In genomic region chr7:44196450-44196872, GRCh38 we compare ENCODE assay signal across 9 cellular contexts. TPM values are rescaled to one million over a fixed set of nuclear protein-coding genes. Genes with fewer than 3 reads are reported as not detected.
DNase-seq lines count a peak whose midpoint lies in the region; ATAC-seq and TF ChIP-seq lines count a peak whose summit lies in the region.
"Had no signal": no experiment of that assay in that cellular context is flagged by ENCODE, and none has a peak within 500 bp of the region (broad histone marks: within the 10 kb centered on the region; RNA-seq: fewer than 3 reads in every experiment).

No MANE protein-coding gene starts in this region.

- POLR2A ChIA-PET in AG04450 (lab: Yijun Ruan, JAX), result interaction anchor here (1.0 kb wide), 1 partner anchor 73 kb away, joined by 3 read pairs; the partner anchor contains the start of gene POLD2
- POLR2A ChIA-PET in GM10248 (lab: Yijun Ruan, JAX), result interaction anchor here (0.7 kb wide), 1 partner anchor 42 kb away, joined by 5 read pairs; no protein-coding TSS in a partner anchor

- peaks cover 3% of the 10 kb centered on the region; the same call in 1 of the 2 replicates for H3K9me3 ChIP-seq in AG04450 (ENCODE audit: control insufficient read depth, insufficient read depth, low read length)
- H3K9me3 ChIP-seq in parathyroid adenoma (ENCODE audit: control insufficient read depth, low read length), result no peaks in the 10 kb centered on the region

- no peak overlapping the region for H3K4me2 ChIP-seq in parathyroid adenoma (ENCODE audit: low read length)

- H3K27me3 ChIP-seq in AG04450 (ENCODE audit: control insufficient read depth, insufficient read depth, low read length) (peaks cover 14% of the 10 kb centered on the region), parathyroid adenoma (ENCODE audit: control insufficient read depth, insufficient read depth, low read length) (no peaks in the 10 kb centered on the region)

- peaks cover 1% of the 10 kb centered on the region for H3K79me2 ChIP-seq in parathyroid adenoma

- DNase-seq in AG04450 (ENCODE audit: low read depth, low spot score) (no peak), GM10248 (ENCODE audit: extremely low spot score) (peak; percentile 64), NCI-H1105 treated with DMSO at 0.1 percent for 48 hours (lab: John Stamatoyannopoulos, UW) (peak; percentile 18), foreskin melanocyte (peak; percentile 65)
- no peak for DNase-seq in effector CD4-positive, alpha-beta T cell

- H3K27ac ChIP-seq in AG04450 (ENCODE audit: low read depth, low read length) (no peak overlapping the region), VCaP (no peak overlapping the region), parathyroid adenoma (no peak overlapping the region)
- H3K27ac ChIP-seq: epithelial cell of prostate had no signal

- CTCF ChIA-PET in AG04450 (lab: Charles Lee) (interaction anchor here (0.8 to 5.0 kb wide), 11 partner anchors 11 to 176 kb away, joined by 3 to 39 read pairs (median 5); partner anchors contain the start of gene POLD2), GM10248 (lab: Yijun Ruan, JAX) (interaction anchor here (1.0 to 2.0 kb wide), 11 partner anchors 9 to 377 kb away, joined by 3 to 7 read pairs (median 3); partner anchors contain the start of gene DBNL)

- no peak for ATAC-seq in GM21576 (IDR thresholded peaks at IDR 0.05; ENCODE audit: unreplicated experiment)

- H3K4me1 ChIP-seq in parathyroid adenoma, result no peaks in the 10 kb centered on the region

- H3K36me3 ChIP-seq in parathyroid adenoma (ENCODE audit: control insufficient read depth, insufficient read depth, low read length), result no peaks in the 10 kb centered on the region

- no peak overlapping the region for H2AFZ ChIP-seq in parathyroid adenoma

- no peak overlapping the region for H3K9ac ChIP-seq in parathyroid adenoma

- peak; percentile 92 for TF ChIP-seq CTCF in AG04450 (IDR thresholded peaks at IDR 0.05; ENCODE audit: low read depth, low read length)
- TF ChIP-seq CTCF in GM10248 (IDR thresholded peaks at IDR 0.05; ENCODE audit: control extremely low read depth, extremely low read depth, low read depth, missing control alignments), result peak; percentile 68
- peak; percentile 66 for TF ChIP-seq CTCF in VCaP (conservative IDR thresholded peaks at IDR 0.05)
- TF ChIP-seq CTCF in parathyroid adenoma (IDR thresholded peaks at IDR 0.05), result peak; percentile 57

- no peak overlapping the region for H3K4me3 ChIP-seq in AG04450 (ENCODE audit: low read depth, low read length)
- no peak overlapping the region for H3K4me3 ChIP-seq in parathyroid adenoma (ENCODE audit: low read depth, low read length)

RNA-seq across cellular contexts. Expression of gene YKT6, which starts 4.3 kb away (rescaled TPM):
- polyA plus RNA-seq in AG04450 (2011; rRNA removed), result 124 and 138 TPM in 2 replicates
- polyA minus RNA-seq in AG04450 (2011; rRNA and poly(A)+ RNA removed), result 106 and 122 TPM in 2 replicates

RNA-seq across cellular contexts. Expression of gene GCK, which starts 7.2 kb away (rescaled TPM):
- polyA plus RNA-seq in AG04450 (2011; rRNA removed), result 0.35 and 0.47 TPM in 2 replicates
- polyA minus RNA-seq in AG04450 (2011; rRNA and poly(A)+ RNA removed), result 0.48 TPM in 1 of 2 replicates, not detected in the other

RNA-seq across cellular contexts. Expression of gene MYL7, which starts 55.3 kb away (rescaled TPM):
- polyA plus RNA-seq in AG04450 (2011; rRNA removed), result not detected in 2 replicates
- not detected in 2 replicates for polyA minus RNA-seq in AG04450 (2011; rRNA and poly(A)+ RNA removed)

Comparison
In these comparisons a context has a peak if more than half of its experiments do, and no peak if none do; other contexts are left out.
1. DNase-seq: peak in GM10248 (single experiment), NCI-H1105 treated with DMSO at 0.1 percent for 48 hours (single experiment) and foreskin melanocyte (single experiment); none in AG04450 (single experiment) and effector CD4-positive, alpha-beta T cell (single experiment).
2. Peak in every context shown above with its lines, with median percentiles within 50 percentile points of each other: CTCF ChIP-seq.